In genomic region chr13:29589967-29590366, GRCh38 we compare ENCODE assay signal across 11 cellular contexts. TPM values are rescaled to one million over a fixed set of nuclear protein-coding genes. Genes with fewer than 3 reads are reported as not detected.
DNase-seq lines count a peak whose midpoint lies in the region; ATAC-seq and TF ChIP-seq lines count a peak whose summit lies in the region.
"Had no signal": no experiment of that assay in that cellular context is flagged by ENCODE, and none has a peak within 500 bp of the region (broad histone marks: within the 10 kb centered on the region; RNA-seq: fewer than 3 reads in every experiment).

No MANE protein-coding gene starts in this region.

- DNase-seq in BE2C = peak; percentile 51
- no peak for DNase-seq in astrocyte of the spinal cord (ENCODE audit: low read depth, low spot score)
- peak; percentile 41 for DNase-seq in iPS-NIHi7 (ENCODE audit: extremely low spot score)
- no peak for DNase-seq in activated naive CD4-positive, alpha-beta T cell treated with anti-CD3 and anti-CD28 coated beads for 36 hours
- no peak for DNase-seq in SKM-1 (lab: John Stamatoyannopoulos, UW; ENCODE audit: unreplicated experiment)
- DNase-seq: stimulated activated CD4-positive, alpha-beta T cell treated with anti-CD3 and anti-CD28 coated beads, Interleukin-4, amount 100 ng/mL, for 4 hours had no signal

- peaks cover 74% of the 10 kb centered on the region for H3K4me1 Mint-ChIP-seq in stimulated activated memory B cell treated with anti-CD40 and anti-IgM and Interleukin-4, amounts not matched to agents 10 μg/mL and 1 μg/mL and 100 μg/mL, for 72 hours
- peaks cover 81% of the 10 kb centered on the region for H3K4me1 Mint-ChIP-seq in activated naive CD4-positive, alpha-beta T cell treated with anti-CD3 and anti-CD28 coated beads for 36 hours (ENCODE audit: low read depth)

- no peak overlapping the region for H3K4me3 ChIP-seq in BE2C (ENCODE audit: low read depth, low read length)
- H3K4me3 ChIP-seq in astrocyte of the spinal cord (ENCODE audit: low read depth, low read length) = no peak overlapping the region
- H3K4me3 ChIP-seq: body of pancreas had no signal

- H3K36me3 Mint-ChIP-seq in stimulated activated memory B cell treated with anti-CD40 and anti-IgM and Interleukin-4, amounts not matched to agents 10 μg/mL and 1 μg/mL and 100 μg/mL, for 72 hours = peaks cover 29% of the 10 kb centered on the region
- peaks cover 51% of the 10 kb centered on the region for H3K36me3 Mint-ChIP-seq in activated naive CD4-positive, alpha-beta T cell treated with anti-CD3 and anti-CD28 coated beads for 36 hours (ENCODE audit: low read depth)

- in situ Hi-C loops in astrocyte of the spinal cord (cut with HindIII; ENCODE audit: low sequenced_read_pairs) = no loop called here

- H3K9me3 ChIP-seq in BE2C = no peaks in the 10 kb centered on the region
- H3K9me3 ChIP-seq: body of pancreas had no signal

- peaks cover 3% of the 10 kb centered on the region; the same call in 1 of the 2 replicates for H3K4me1 ChIP-seq in BE2C

- no peaks in the 10 kb centered on the region for H3K27me3 Mint-ChIP-seq in stimulated activated memory B cell treated with anti-CD40 and anti-IgM and Interleukin-4, amounts not matched to agents 10 μg/mL and 1 μg/mL and 100 μg/mL, for 72 hours
- no peaks in the 10 kb centered on the region for H3K27me3 Mint-ChIP-seq in activated naive CD4-positive, alpha-beta T cell treated with anti-CD3 and anti-CD28 coated beads for 36 hours (ENCODE audit: low read depth)

- no peak overlapping the region for H3K4me3 Mint-ChIP-seq in stimulated activated memory B cell treated with anti-CD40 and anti-IgM and Interleukin-4, amounts not matched to agents 10 μg/mL and 1 μg/mL and 100 μg/mL, for 72 hours
- H3K4me3 Mint-ChIP-seq in activated naive CD4-positive, alpha-beta T cell treated with anti-CD3 and anti-CD28 coated beads for 36 hours = no peak overlapping the region
- H3K4me3 Mint-ChIP-seq: mesothelial cell of epicardium had no signal

- H3K36me3 ChIP-seq in BE2C = peaks cover 36% of the 10 kb centered on the region

- H3K9me3 Mint-ChIP-seq in stimulated activated memory B cell treated with anti-CD40 and anti-IgM and Interleukin-4, amounts not matched to agents 10 μg/mL and 1 μg/mL and 100 μg/mL, for 72 hours = no peaks in the 10 kb centered on the region
- no peaks in the 10 kb centered on the region for H3K9me3 Mint-ChIP-seq in activated naive CD4-positive, alpha-beta T cell treated with anti-CD3 and anti-CD28 coated beads for 36 hours
- H3K9me3 Mint-ChIP-seq: mesothelial cell of epicardium had no signal

- CTCF ChIA-PET in activated naive CD4-positive, alpha-beta T cell treated with anti-CD3 and anti-CD28 coated beads for 36 hours (lab: Charles Lee) = no interaction called here

- TF ChIP-seq CTCF in BE2C (IDR thresholded peaks at IDR 0.05; ENCODE audit: low read depth, low read length) (peak; percentile 48), GM12873 (IDR thresholded peaks at IDR 0.05; ENCODE audit: insufficient read depth, low read depth, low read length, missing control alignments) (peak; percentile 15), astrocyte of the spinal cord (IDR thresholded peaks at IDR 0.05; ENCODE audit: low read depth, low read length) (peak; percentile 30)

- no peak overlapping the region for H3K27ac Mint-ChIP-seq in stimulated activated memory B cell treated with anti-CD40 and anti-IgM and Interleukin-4, amounts not matched to agents 10 μg/mL and 1 μg/mL and 100 μg/mL, for 72 hours
- H3K27ac Mint-ChIP-seq in activated naive CD4-positive, alpha-beta T cell treated with anti-CD3 and anti-CD28 coated beads for 36 hours = no peak overlapping the region
- H3K27ac Mint-ChIP-seq: mesothelial cell of epicardium had no signal

- no peaks in the 10 kb centered on the region for H3K27me3 ChIP-seq in BE2C
- H3K27me3 ChIP-seq: body of pancreas had no signal

- no peak for ATAC-seq in stimulated activated memory B cell treated with anti-CD40 and anti-IgM and Interleukin-4, amounts not matched to agents 10 μg/mL and 1 μg/mL and 100 μg/mL, for 72 hours
- no peak for ATAC-seq in HG03135 (IDR thresholded peaks at IDR 0.05; ENCODE audit: unreplicated experiment)

- intact Hi-C loops in activated naive CD4-positive, alpha-beta T cell treated with anti-CD3 and anti-CD28 coated beads for 36 hours (cut with micrococcal nuclease) = loop anchor here (10.0 kb wide), 6 partner anchors 345 to 1615 kb away; partner anchors contain the start of genes HMGB1, POMP, SLC46A3 and USPL1

RNA-seq across cellular contexts. Expression of gene SLC7A1, which starts 5.5 kb away (rescaled TPM):
- polyA plus RNA-seq in BE2C (2012; ENCODE audit: insufficient read depth, insufficient read length, low read depth) = 81.4 TPM
- total RNA-seq in activated naive CD4-positive, alpha-beta T cell treated with anti-CD3 and anti-CD28 coated beads for 36 hours = 100 to 1,000 TPM; 115 to 119 TPM

Comparison
In these comparisons a context has a peak if more than half of its experiments do, and no peak if none do; other contexts are left out.
1. DNase-seq: peak in BE2C (single experiment) and iPS-NIHi7 (single experiment); none in astrocyte of the spinal cord (single experiment), activated naive CD4-positive, alpha-beta T cell treated with anti-CD3 and anti-CD28 coated beads for 36 hours (single experiment) and SKM-1 (single experiment).
2. Peak in every context shown above with its lines, with median percentiles within 50 percentile points of each other: CTCF ChIP-seq.